Comparison of ENCODE assay signal across 15 cellular contexts in genomic region chr6:33994198-33995045, GRCh38.
DNase-seq lines count a peak whose midpoint lies in the region; ATAC-seq and TF ChIP-seq lines count a peak whose summit lies in the region.
"Had no signal": no experiment of that assay in that cellular context is flagged by ENCODE, and none has a peak within 500 bp of the region (broad histone marks: within the 10 kb centered on the region; RNA-seq: fewer than 3 reads in every experiment).

No MANE protein-coding gene starts in this region.

- H3K4me1 ChIP-seq in IMR-90 (ENCODE audit: control insufficient read depth, insufficient read depth, low read length) (no peaks in the 10 kb centered on the region), neural progenitor cell (peaks cover 15% of the 10 kb centered on the region)

- no peak overlapping the region for H3K9ac ChIP-seq in IMR-90 (ENCODE audit: low read depth, low read length)
- H3K9ac ChIP-seq in neural progenitor cell = no peak overlapping the region
- H3K9ac ChIP-seq: KMS-11 had no signal

- H2BK120ac ChIP-seq in IMR-90 (ENCODE audit: low read depth, low read length) = no peak overlapping the region

- no peak overlapping the region for H2BK20ac ChIP-seq in IMR-90 (ENCODE audit: low read depth, low read length)

- H3K4me3 Mint-ChIP-seq in neural progenitor cell = no peak overlapping the region
- no peak overlapping the region for H3K4me3 Mint-ChIP-seq in HFFc6

- H3K4ac ChIP-seq in IMR-90 (ENCODE audit: low read depth, low read length) = no peak overlapping the region

- H3K9me3 Mint-ChIP-seq in neural progenitor cell (no peaks in the 10 kb centered on the region), HFFc6 (peaks cover 6% of the 10 kb centered on the region; the same call in 1 of the 2 replicates)

- H2AK9ac ChIP-seq in IMR-90 (replicated peaks; ENCODE audit: low read depth, low read length, poor library complexity) = peak overlapping the region; percentile 42

- H4K91ac ChIP-seq in IMR-90 (ENCODE audit: insufficient read depth, low read depth, low read length) = no peak overlapping the region

- intact Hi-C loops in IMR-90 (cut with micrococcal nuclease) = no loop called here

- H2BK15ac ChIP-seq in IMR-90 (ENCODE audit: low read depth, low read length) = no peak overlapping the region

- H3K27me3 Mint-ChIP-seq in neural progenitor cell (ENCODE audit: insufficient read depth, low read depth) (peaks cover 2% of the 10 kb centered on the region), HFFc6 (ENCODE audit: insufficient read depth) (peaks cover 66% of the 10 kb centered on the region)

- H3K56ac ChIP-seq in IMR-90 (ENCODE audit: extremely low read depth, insufficient read depth, low read length) = no peak overlapping the region

- no peak overlapping the region for H4K5ac ChIP-seq in IMR-90 (ENCODE audit: low read depth, low read length)

- no peak overlapping the region for H3K4me3 ChIP-seq in IMR-90 (ENCODE audit: insufficient read depth, low read depth, low read length)
- H3K4me3 ChIP-seq in neural progenitor cell = no peak overlapping the region
- H3K4me3 ChIP-seq: BLaER1 treated with 17β-estradiol and CSF1 and Interleukin-3, amounts not matched to agents 10 nM and 100 nM had no signal

- H3K27ac Mint-ChIP-seq in neural progenitor cell (peak overlapping the region; percentile 42), HFFc6 (no peak overlapping the region)

- POLR2A ChIA-PET in IMR-90 (lab: Charles Lee; ENCODE audit: unreplicated experiment) = no interaction called here

- no peaks in the 10 kb centered on the region for H4K20me1 ChIP-seq in IMR-90 (ENCODE audit: insufficient read depth, low read length)
- no peaks in the 10 kb centered on the region for H4K20me1 ChIP-seq in neural progenitor cell (ENCODE audit: low read depth)
- H4K20me1 ChIP-seq: BLaER1 treated with 17β-estradiol and CSF1 and Interleukin-3, amounts not matched to agents 10 nM and 100 nM had no signal

- H3K27ac ChIP-seq in IMR-90 (ENCODE audit: insufficient read depth, low read length) (no peak overlapping the region), neural progenitor cell (no peak overlapping the region)
- H3K27ac ChIP-seq: 22Rv1, HL-60, KMS-11 had no signal

- no peaks in the 10 kb centered on the region for H3K36me3 ChIP-seq in IMR-90 (ENCODE audit: control insufficient read depth, insufficient read depth, low read length)
- no peaks in the 10 kb centered on the region for H3K36me3 ChIP-seq in neural progenitor cell
- H3K36me3 ChIP-seq: BLaER1 treated with 17β-estradiol and CSF1 and Interleukin-3, amounts not matched to agents 10 nM and 100 nM had no signal

- TF ChIP-seq CTCF in IMR-90 (conservative IDR thresholded peaks at IDR 0.05; ENCODE audit: low read depth, low read length) (no peak), neural progenitor cell (IDR thresholded peaks at IDR 0.05) (no peak), HFFc6 (IDR thresholded peaks at IDR 0.05) (no peak)

- ATAC-seq in IMR-90 (ENCODE audit: low read depth) (no peak), HG03571 (IDR thresholded peaks at IDR 0.05; ENCODE audit: unreplicated experiment) (no peak)
- ATAC-seq: Right ventricle myocardium inferior had no signal

- no peak overlapping the region for H2AK5ac ChIP-seq in IMR-90 (ENCODE audit: low read depth, low read length)

- in situ Hi-C loops in IMR-90 (cut with MboI; ENCODE audit: low sequenced_read_pairs) = no loop called here

- no peaks in the 10 kb centered on the region for H3K79me1 ChIP-seq in IMR-90 (ENCODE audit: low read depth in 1 of 2, low read length in 2 of 2)

- H2AFZ ChIP-seq in IMR-90 (replicated peaks; ENCODE audit: low read length, poor library complexity) (no peak overlapping the region), neural progenitor cell (replicated peaks) (no peak overlapping the region)

- CTCF ChIA-PET in IMR-90 (lab: Yijun Ruan, JAX) = no interaction called here

- H3K9me1 ChIP-seq in IMR-90 (ENCODE audit: insufficient read depth, low read length) = no peaks in the 10 kb centered on the region

- no peak overlapping the region for H3K18ac ChIP-seq in IMR-90 (ENCODE audit: low read depth, low read length)

- dilution Hi-C loops in IMR-90 (cut with HindIII; ENCODE audit: low sequenced_read_pairs, unreplicated experiment) = no loop called here

- WGBS in IMR-90 (ENCODE audit: extremely low coverage in 2 of 2, insufficient read length in 1 of 2), 2 experiments = 69% methylated on average over 6 of the region's 12 CpGs; no CpG with 5 or more reads in 1 of the 2 experiments

- no peak for TF ChIP-seq POLR2A in IMR-90 (IDR thresholded peaks at IDR 0.05; ENCODE audit: low read depth, low read length)

- peaks cover 20% of the 10 kb centered on the region for H3K4me1 Mint-ChIP-seq in neural progenitor cell
- no peaks in the 10 kb centered on the region for H3K4me1 Mint-ChIP-seq in HFFc6 (ENCODE audit: low read depth)

- no peaks in the 10 kb centered on the region for H3K79me2 ChIP-seq in neural progenitor cell (ENCODE audit: low read depth)

- H3K27me3 ChIP-seq in IMR-90 (ENCODE audit: control insufficient read depth, insufficient read depth, low read length) (peaks cover 30% of the 10 kb centered on the region), neural progenitor cell (no peaks in the 10 kb centered on the region)
- H3K27me3 ChIP-seq: BLaER1 treated with 17β-estradiol and CSF1 and Interleukin-3, amounts not matched to agents 10 nM and 100 nM had no signal

- no peak overlapping the region for H3K14ac ChIP-seq in IMR-90 (replicated peaks; ENCODE audit: low read depth, low read length)

- H3K23ac ChIP-seq in IMR-90 (ENCODE audit: low read depth, low read length) = no peak overlapping the region

- no peaks in the 10 kb centered on the region for H3K9me3 ChIP-seq in IMR-90 (ENCODE audit: control insufficient read depth, insufficient read depth, low read length)
- no peaks in the 10 kb centered on the region for H3K9me3 ChIP-seq in neural progenitor cell (ENCODE audit: low read depth)

- H3K36me3 Mint-ChIP-seq in neural progenitor cell = no peaks in the 10 kb centered on the region
- peaks cover 5% of the 10 kb centered on the region; the same call in 1 of the 2 replicates for H3K36me3 Mint-ChIP-seq in HFFc6 (ENCODE audit: low read depth)

- DNase-seq in NCI-H82 (lab: John Stamatoyannopoulos, UW) = peak; percentile 34
- DNase-seq in NCI-H82 treated with DMSO at 0.1 percent for 48 hours (lab: John Stamatoyannopoulos, UW; ENCODE audit: unreplicated experiment) = no peak
- no peak for DNase-seq in IMR-90
- DNase-seq in ecto neural progenitor cell (ENCODE audit: low spot score) = peak; percentile 24
- no peak for DNase-seq in neural progenitor cell (ENCODE audit: low spot score)
- DNase-seq in HFFc6 = no peak
- no peak for DNase-seq in NCI-H510A treated with DMSO at 0.1 percent for 48 hours (lab: John Stamatoyannopoulos, UW)
- DNase-seq: EL, NCI-H345 had no signal

- no peak overlapping the region for H3K4me2 ChIP-seq in IMR-90 (ENCODE audit: low read depth, low read length)
- H3K4me2 ChIP-seq in neural progenitor cell = peak overlapping the region; percentile 24
- H3K4me2 ChIP-seq: KMS-11 had no signal

- no peak overlapping the region for H2BK5ac ChIP-seq in IMR-90 (ENCODE audit: low read depth, low read length, poor library complexity, severe bottlenecking)

- no TSS peak for BruUV-seq in IMR-90 (replicated peaks; lab: Mats Ljungman, UMichigan)

- H3F3A ChIP-seq in neural progenitor cell (ENCODE audit: low read depth) = peaks cover 5% of the 10 kb centered on the region

- no peak for TF ChIP-seq RAD21 in IMR-90 (IDR thresholded peaks at IDR 0.05; ENCODE audit: low read length)

- H4K8ac ChIP-seq in IMR-90 (ENCODE audit: low read depth in 2 of 2, low read length in 2 of 2) = no peak overlapping the region

TF ChIP-seq in IMR-90, 13 proteins besides CTCF, POLR2A, EP300 and RAD21:
- no peak for TF ChIP-seq BHLHE40 (IDR thresholded peaks at IDR 0.05; ENCODE audit: low read depth, low read length)

Comparison
In these comparisons a context has a peak if more than half of its experiments do, and no peak if none do; other contexts are left out.
1. DNase-seq: peak in NCI-H82 (single experiment) and ecto neural progenitor cell (single experiment); none in NCI-H82 treated with DMSO at 0.1 percent for 48 hours (single experiment), IMR-90 (single experiment), neural progenitor cell (single experiment), HFFc6 (single experiment) and NCI-H510A treated with DMSO at 0.1 percent for 48 hours (single experiment).